8 cellular contexts compared by ENCODE assay signal in genomic region chr1:160739098-160739511, GRCh38. TPM values are rescaled to one million over a fixed set of nuclear protein-coding genes. Genes with fewer than 3 reads are reported as not detected.
DNase-seq lines count a peak whose midpoint lies in the region; ATAC-seq, FAIRE-seq and TF ChIP-seq lines count a peak whose summit lies in the region.

Gene SLAMF7 (plus strand): TSS chr1:160739247. CDS start chr1:160739302, 55 bp downstream.

- no peaks in the 10 kb centered on the region for H3K4me1 ChIP-seq in GM23338 (ENCODE audit: insufficient read depth)
- H3K4me1 ChIP-seq in hepatocyte (ENCODE audit: insufficient read depth) = no peaks in the 10 kb centered on the region

- no peaks in the 10 kb centered on the region for H3K27me3 Mint-ChIP-seq in GM23338 (ENCODE audit: insufficient read depth, low read depth, poor library complexity)
- no peaks in the 10 kb centered on the region for H3K27me3 Mint-ChIP-seq in effector memory CD8-positive, alpha-beta T cell

- peaks cover 2% of the 10 kb centered on the region for H3K9me3 ChIP-seq in WERI-Rb-1 (ENCODE audit: severe bottlenecking)
- no peaks in the 10 kb centered on the region for H3K9me3 ChIP-seq in hepatocyte (ENCODE audit: low read depth)

- H3K36me3 ChIP-seq in GM23338 (ENCODE audit: insufficient read depth) (no peaks in the 10 kb centered on the region), WERI-Rb-1 (no peaks in the 10 kb centered on the region), hepatocyte (replicated peaks; ENCODE audit: insufficient read depth, low read depth) (no peaks in the 10 kb centered on the region)

- H2AFZ ChIP-seq in GM23338 (0 out of 2 replicates have a peak within 1 kb of the TSS, but pooled peaks have one; percentile 75), hepatocyte (no peak within 1 kb of the TSS)

- H3K79me2 ChIP-seq in GM23338 (replicated peaks; ENCODE audit: insufficient read depth) = no peaks in the 10 kb centered on the region
- H3K79me2 ChIP-seq in hepatocyte = no peaks in the 10 kb centered on the region

- H3K27me3 ChIP-seq in GM23338 (ENCODE audit: insufficient read depth) (no peaks in the 10 kb centered on the region), WERI-Rb-1 (ENCODE audit: insufficient read depth, low read depth, severe bottlenecking) (peaks cover 94% of the 10 kb centered on the region), hepatocyte (no peaks in the 10 kb centered on the region)

- no peak for TF ChIP-seq CTCF in GM23338 (conservative IDR thresholded peaks at IDR 0.05; ENCODE audit: low read depth in 2 of 2)
- no peak for TF ChIP-seq CTCF in WERI-Rb-1 (IDR thresholded peaks at IDR 0.05; ENCODE audit: low read depth, low read length)
- no peak for TF ChIP-seq CTCF in hepatocyte (IDR thresholded peaks at IDR 0.05; ENCODE audit: poor library complexity)

- H3K9me3 Mint-ChIP-seq in GM23338 = peaks cover 17% of the 10 kb centered on the region
- H3K9me3 Mint-ChIP-seq in effector memory CD8-positive, alpha-beta T cell = peaks cover 0 to 15% of the 10 kb centered on the region in 2 donors

- H3K9me2 ChIP-seq in GM23338 (ENCODE audit: insufficient read depth) (peaks cover 3% of the 10 kb centered on the region; the same call in 1 of the 2 replicates), hepatocyte (replicated peaks; ENCODE audit: insufficient read depth) (no peaks in the 10 kb centered on the region)

- H3K4me2 ChIP-seq in GM23338 (no peak within 1 kb of the TSS), hepatocyte (no peak within 1 kb of the TSS)

- H3K4me3 Mint-ChIP-seq in GM23338 = no peak within 1 kb of the TSS
- H3K4me3 Mint-ChIP-seq in effector memory CD8-positive, alpha-beta T cell = peak within 1 kb of the TSS; percentile 76 to 88

- peaks cover 8% of the 10 kb centered on the region; the same call in 2 of the 3 replicates for H3K36me3 Mint-ChIP-seq in GM23338 (ENCODE audit: low read depth)
- peaks cover 28% of the 10 kb centered on the region for H3K36me3 Mint-ChIP-seq in effector memory CD8-positive, alpha-beta T cell (ENCODE audit: insufficient read depth)

- H3K27ac ChIP-seq in GM23338 (ENCODE audit: low read depth) = no peak within 1 kb of the TSS
- H3K27ac ChIP-seq in WERI-Rb-1 = no peak within 1 kb of the TSS
- H3K27ac ChIP-seq in hepatocyte = no peak within 1 kb of the TSS

- H3K4me1 Mint-ChIP-seq in GM23338 = no peaks in the 10 kb centered on the region; the same call in 1 of the 3 replicates
- peaks cover 44 to 53% of the 10 kb centered on the region in 2 donors for H3K4me1 Mint-ChIP-seq in effector memory CD8-positive, alpha-beta T cell (ENCODE audit: low read depth in 2 of 2)

- no peaks in the 10 kb centered on the region for H3F3A ChIP-seq in GM23338 (replicated peaks; ENCODE audit: low read depth)

- H4K20me1 ChIP-seq in GM23338 (replicated peaks; ENCODE audit: insufficient read depth) (no peaks in the 10 kb centered on the region), hepatocyte (ENCODE audit: insufficient read depth, poor library complexity, severe bottlenecking) (no peaks in the 10 kb centered on the region)

- H3K27ac Mint-ChIP-seq in GM23338 = no peak within 1 kb of the TSS
- peak within 1 kb of the TSS; percentile 82 to 98 for H3K27ac Mint-ChIP-seq in effector memory CD8-positive, alpha-beta T cell

- WGBS in hepatocyte (ENCODE audit: low lambda C conversion rate, missing lambda C conversion rate) = 83% methylated on average over 5 of the region's 5 CpGs

- DNase-seq in GM18507 (ENCODE audit: extremely low spot score, insufficient read length, low read depth) (no peak), GM23338 (ENCODE audit: low spot score) (no peak), NCI-H226 (peak; percentile 33), SW 1271 (lab: John Stamatoyannopoulos, UW) (no peak), WERI-Rb-1 (no peak), inferior parietal cortex (ENCODE audit: extremely low spot score) (no peak), hepatocyte (ENCODE audit: low spot score) (no peak)
- peak; percentile 43 to 58 (median 47) for DNase-seq in effector memory CD8-positive, alpha-beta T cell

- no peak within 1 kb of the TSS for H3K4me3 ChIP-seq in GM23338
- no peak within 1 kb of the TSS for H3K4me3 ChIP-seq in WERI-Rb-1 (ENCODE audit: low read depth, low read length)
- no peak within 1 kb of the TSS for H3K4me3 ChIP-seq in hepatocyte

- peak; percentile 97 for FAIRE-seq in GM18507 (lab: Jason Lieb, UNC)

- no peak for ATAC-seq in GM23338
- ATAC-seq in effector memory CD8-positive, alpha-beta T cell (replicated peaks) = peak; percentile 83

TF ChIP-seq in GM23338, 12 proteins besides CTCF, POLR2A, EP300 and RAD21 (continues in another document):
- no peak for TF ChIP-seq REST (IDR thresholded peaks at IDR 0.05; ENCODE audit: unreplicated experiment)
- TF ChIP-seq EZH2 (IDR thresholded peaks at IDR 0.05; ENCODE audit: low read depth, unreplicated experiment) = no peak

RNA-seq across cellular contexts. Expression of gene SLAMF7, which starts in this region (rescaled TPM):
- total RNA-seq in GM23338 (2014; rRNA removed; shearing (Covaris generic)) = not detected in 2 replicates
- polyA plus RNA-seq in GM23338 (2016; fragmentation: Nextera tagmentation; extraction: Ambion mirVana) (0.11 and 0.14 TPM in 2 replicates), hepatocyte (not detected in 2 replicates)
- total RNA-seq in hepatocyte = 0.07 TPM in 1 of 2 replicates, not detected in the other

Comparison
In these comparisons a context has a peak if more than half of its experiments do, and no peak if none do; other contexts are left out.
1. DNase-seq: peak in NCI-H226 (single experiment) and effector memory CD8-positive, alpha-beta T cell (3 of 3); none in GM18507 (single experiment), GM23338 (single experiment), SW 1271 (0 of 2), WERI-Rb-1 (single experiment), inferior parietal cortex (single experiment) and hepatocyte (single experiment).